Comparison of ENCODE assay signal across 11 cellular contexts in the genomic region with DNA sequence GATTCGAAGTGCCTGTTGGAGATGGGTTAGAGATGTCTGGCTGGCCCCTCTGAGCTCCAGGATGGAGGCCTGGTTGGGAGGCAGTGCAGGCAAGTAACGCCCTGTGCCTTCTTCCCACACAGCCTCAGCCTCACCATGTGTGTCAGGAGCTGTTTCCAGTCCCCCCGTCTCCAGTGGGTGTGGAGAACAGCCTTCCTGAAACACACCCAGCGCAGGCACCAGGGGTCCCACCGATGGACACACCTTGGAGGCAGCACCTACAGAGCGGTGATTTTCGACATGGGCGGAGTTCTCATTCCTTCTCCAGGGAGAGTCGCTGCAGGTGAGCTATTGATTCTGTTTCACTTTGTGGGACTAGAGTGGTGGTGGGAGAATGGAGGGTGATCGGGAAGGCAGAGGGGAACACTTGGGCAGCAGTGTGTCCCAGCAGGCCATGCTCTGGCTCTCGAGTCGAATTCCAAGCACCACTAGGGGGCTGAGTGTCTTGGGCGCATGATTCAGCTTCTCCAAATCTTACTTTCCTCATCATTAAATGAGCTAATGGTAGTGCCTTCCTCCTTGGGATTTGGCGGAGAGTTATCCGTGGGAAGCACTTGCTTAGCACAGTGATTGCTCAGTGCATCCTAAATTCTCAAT. TPM values are rescaled to one million over a fixed set of nuclear protein-coding genes. Genes with fewer than 3 reads are reported as not detected.
A peak's percentile ranks its signal among the peaks of the same experiment; 100 is the strongest.
DNase-seq lines count a peak whose midpoint lies in the region; ATAC-seq and TF ChIP-seq lines count a peak whose summit lies in the region.
"Had no signal": no experiment of that assay in that cellular context is flagged by ENCODE, and none has a peak within 500 bp of the region (broad histone marks: within the 10 kb centered on the region; RNA-seq: fewer than 3 reads in every experiment).

No MANE protein-coding gene starts in this region.

- H3K9me2 ChIP-seq in PC-3 (replicated peaks; ENCODE audit: low read length): no peaks in the 10 kb centered on the region

- no peak for DNase-seq in AG04450 (ENCODE audit: low read depth, low spot score)
- no peak for DNase-seq in GM06990 (ENCODE audit: extremely low read depth, insufficient read length)
- peak; percentile 29 for DNase-seq in PC-3
- DNase-seq in epithelial cell of esophagus (ENCODE audit: low read depth): peak; percentile 8
- no peak for DNase-seq in effector CD4-positive, alpha-beta T cell
- DNase-seq: amniotic stem cell, DMS79 had no signal

- CTCF ChIA-PET in AG04450 (lab: Charles Lee) (interaction anchor here (0.8 to 1.3 kb wide), 3 partner anchors 10 to 296 kb away, joined by 3 to 5 read pairs (median 5); no protein-coding TSS in a partner anchor), PC-3 (lab: Charles Lee) (interaction anchor here (0.5 to 1.1 kb wide), 5 partner anchors 55 to 182 kb away, joined by 3 to 6 read pairs (median 3); no protein-coding TSS in a partner anchor)

- no peak overlapping the region for H2AFZ ChIP-seq in PC-3 (ENCODE audit: low read length)

- H3K27me3 ChIP-seq in AG04450 (ENCODE audit: control insufficient read depth, insufficient read depth, low read length): no peaks in the 10 kb centered on the region
- no peaks in the 10 kb centered on the region for H3K27me3 ChIP-seq in GM06990 (replicated peaks; ENCODE audit: control insufficient read depth, insufficient read depth, low read length)
- no peaks in the 10 kb centered on the region for H3K27me3 ChIP-seq in PC-3 (ENCODE audit: low read length)

- no peaks in the 10 kb centered on the region for H3K4me1 ChIP-seq in PC-3 (ENCODE audit: insufficient read depth, low read length)

- no peaks in the 10 kb centered on the region for H4K20me1 ChIP-seq in PC-3 (ENCODE audit: low read length)

- no peaks in the 10 kb centered on the region for H3K9me3 ChIP-seq in AG04450 (ENCODE audit: control insufficient read depth, insufficient read depth, low read length)
- H3K9me3 ChIP-seq in PC-3 (ENCODE audit: low read length): no peaks in the 10 kb centered on the region

- peak; percentile 30; the same call in 1 of the 2 replicates for TF ChIP-seq CTCF in AG04450 (IDR thresholded peaks at IDR 0.05; ENCODE audit: low read depth, low read length)
- TF ChIP-seq CTCF in GM06990 (IDR thresholded peaks at IDR 0.05; ENCODE audit: insufficient read depth, low read length, poor library complexity, severe bottlenecking): peak; percentile 36
- peak; percentile 66 for TF ChIP-seq CTCF in PC-3 (conservative IDR thresholded peaks at IDR 0.05; ENCODE audit: low read depth, low read length)
- TF ChIP-seq CTCF in epithelial cell of esophagus (IDR thresholded peaks at IDR 0.05; ENCODE audit: insufficient read depth, low read depth, low read length, missing control alignments): peak; percentile 15

- H3K9ac ChIP-seq in PC-3 (ENCODE audit: low read length): no peak overlapping the region

- 0 out of 2 replicates have a peak, but pooled peaks cover under 1% of the 10 kb centered on the region for H3K79me2 ChIP-seq in PC-3 (ENCODE audit: low read length)

- POLR2A ChIA-PET in AG04450 (lab: Yijun Ruan, JAX): no interaction called here
- POLR2A ChIA-PET in PC-3 (lab: Charles Lee; ENCODE audit: unreplicated experiment): no interaction called here

- ATAC-seq in PC-3 (peak; percentile 66), GM19467 (IDR thresholded peaks at IDR 0.05; ENCODE audit: unreplicated experiment) (no peak), GM21528 (IDR thresholded peaks at IDR 0.05; ENCODE audit: low FRiP score, unreplicated experiment) (no peak), esophagus mucosa (no peak)
- ATAC-seq: stimulated activated memory B cell treated with anti-CD40 and anti-IgM and Interleukin-4, amounts not matched to agents 10 μg/mL and 1 μg/mL and 100 μg/mL, for 72 hours had no signal

- BruUV-seq in PC-3 (replicated peaks; lab: Mats Ljungman, UMichigan): no TSS peak

- no peak overlapping the region for H3K4me2 ChIP-seq in PC-3 (ENCODE audit: low read length)

- H3F3A ChIP-seq in PC-3 (ENCODE audit: low read length, unreplicated experiment): no peaks in the 10 kb centered on the region

- intact Hi-C loops in PC-3 (cut with micrococcal nuclease): no loop called here

- H3K4me3 ChIP-seq in AG04450 (ENCODE audit: low read depth, low read length) (no peak overlapping the region), GM06990 (replicated peaks; ENCODE audit: low read depth, low read length) (no peak overlapping the region), PC-3 (ENCODE audit: low read length) (no peak overlapping the region), epithelial cell of esophagus (ENCODE audit: low read length) (no peak overlapping the region)

- peaks cover 7% of the 10 kb centered on the region for H3K36me3 ChIP-seq in GM06990 (ENCODE audit: control insufficient read depth, insufficient read depth, low read length)
- H3K36me3 ChIP-seq in PC-3 (ENCODE audit: low read depth, low read length): peaks cover 12% of the 10 kb centered on the region

- H3K27ac ChIP-seq in AG04450 (ENCODE audit: low read depth, low read length) (no peak overlapping the region), PC-3 (ENCODE audit: low read length) (no peak overlapping the region)

RNA-seq across cellular contexts. Expression of a gene that starts 6.8 kb away (rescaled TPM):
- 17.0 and 18.8 TPM in 2 replicates for polyA plus RNA-seq in AG04450 (2011; rRNA removed)
- polyA minus RNA-seq in AG04450 (2011; rRNA and poly(A)+ RNA removed): 21.9 and 24.0 TPM in 2 replicates
- 21.8 and 27.4 TPM in 2 replicates for total RNA-seq in PC-3 (2014; rRNA removed)
- total RNA-seq in esophagus mucosa: 14.7 TPM

RNA-seq across cellular contexts. Expression of a gene that starts 6.9 kb away (rescaled TPM):
- polyA plus RNA-seq in AG04450 (2011; rRNA removed): 18.8 and 24.4 TPM in 2 replicates
- polyA minus RNA-seq in AG04450 (2011; rRNA and poly(A)+ RNA removed): 31.5 and 37.4 TPM in 2 replicates
- total RNA-seq in PC-3 (2014; rRNA removed) (18.0 and 24.7 TPM in 2 replicates), esophagus mucosa (11.0 TPM)

Comparison
In these comparisons a context has a peak if more than half of its experiments do, and no peak if none do; other contexts are left out.
1. DNase-seq: peak in PC-3 (single experiment) and epithelial cell of esophagus (single experiment); none in AG04450 (single experiment), GM06990 (single experiment) and effector CD4-positive, alpha-beta T cell (single experiment).
2. CTCF ChIP-seq: peak in every context shown above with its lines; median percentile 66 in PC-3; 36 in GM06990; 30 in AG04450; 15 in epithelial cell of esophagus.